In genomic region chr21:42523941-42524340, GRCh38 we compare ENCODE assay signal across 10 cellular contexts. TPM values are rescaled to one million over a fixed set of nuclear protein-coding genes. Genes with fewer than 3 reads are reported as not detected.
DNase-seq lines count a peak whose midpoint lies in the region; ATAC-seq and TF ChIP-seq lines count a peak whose summit lies in the region.
"Had no signal": no experiment of that assay in that cellular context is flagged by ENCODE, and none has a peak within 500 bp of the region (broad histone marks: within the 10 kb centered on the region; RNA-seq: fewer than 3 reads in every experiment).

No MANE protein-coding gene starts in this region.

- H3K9me3 ChIP-seq in esophagus squamous epithelium, result no peaks in the 10 kb centered on the region
- H3K9me3 ChIP-seq in sigmoid colon, result no peaks in the 10 kb centered on the region

- ATAC-seq in HG03469 (IDR thresholded peaks at IDR 0.05; ENCODE audit: unreplicated experiment) (no peak), HG02885 (IDR thresholded peaks at IDR 0.05; ENCODE audit: poor library complexity, unreplicated experiment) (no peak)

- H3K27me3 ChIP-seq in esophagus squamous epithelium (no peaks in the 10 kb centered on the region), sigmoid colon (no peaks in the 10 kb centered on the region)

- WGBS in esophagus squamous epithelium, 2 donors, result 81 to 83% methylated on average over 9 of the region's 9 CpGs
- 35 to 77% methylated on average over 9 of the region's 9 CpGs for WGBS in sigmoid colon, 2 donors

- no peak for TF ChIP-seq CTCF in esophagus squamous epithelium (IDR thresholded peaks at IDR 0.05)
- no peak for TF ChIP-seq CTCF in sigmoid colon (IDR thresholded peaks at IDR 0.05)

- peak overlapping the region in 3 of 4 donors; percentile 70 to 85 (median 78) for H3K27ac ChIP-seq in esophagus squamous epithelium
- peak overlapping the region; percentile 64 to 78 (median 76) for H3K27ac ChIP-seq in sigmoid colon

- H3K4me1 ChIP-seq in esophagus squamous epithelium (peaks cover 0 to 46% (median 0%) of the 10 kb centered on the region in 3 donors), sigmoid colon (peaks cover 0 to 30% (median 27%) of the 10 kb centered on the region in 4 donors)

- H3K4me3 ChIP-seq in esophagus squamous epithelium (peak overlapping the region in 2 of 4 donors; percentile 28 to 52), sigmoid colon (peak overlapping the region in 1 of 4 donors; percentile 33)

- TF ChIP-seq EP300 in sigmoid colon (IDR thresholded peaks at IDR 0.05), result no peak

- intact Hi-C loops in esophagus squamous epithelium (cut with DNase I) (no loop called here), sigmoid colon (cut with DNase I) (loop anchor here (10.0 kb wide), 1 partner anchor 379 kb away; no protein-coding TSS in a partner anchor)

- DNase-seq in DMS79 treated with DMSO at 0.1 percent for 48 hours (lab: John Stamatoyannopoulos, UW) (peak; percentile 59), NCI-H345 (lab: John Stamatoyannopoulos, UW) (peak; percentile 55), esophagus squamous epithelium (lab: John Stamatoyannopoulos, UW) (no peak), sigmoid colon (peak; percentile 52), SHP77 treated with DMSO at 0.1 percent for 48 hours (lab: John Stamatoyannopoulos, UW) (no peak), kidney glomerular epithelial cell (lab: John Stamatoyannopoulos, UW) (no peak)
- DNase-seq: GF-D8 had no signal

- peaks cover 0 to 71% (median 5%) of the 10 kb centered on the region in 3 donors for H3K36me3 ChIP-seq in esophagus squamous epithelium
- H3K36me3 ChIP-seq in sigmoid colon, result peaks cover 0 to 20% (median 3%) of the 10 kb centered on the region in 4 donors

- TF ChIP-seq POLR2A in esophagus squamous epithelium (IDR thresholded peaks at IDR 0.05) (no peak), sigmoid colon (IDR thresholded peaks at IDR 0.05) (no peak)

RNA-seq across cellular contexts. Expression of gene SLC37A1, which starts 10.3 kb away (rescaled TPM):
- total RNA-seq in esophagus squamous epithelium (10 to 100 TPM; 10.7 to 21.1 (median 14.0) TPM), sigmoid colon (1 to 10 TPM; 2.3 to 7.8 (median 5.0) TPM)
- polyA plus RNA-seq in sigmoid colon, result 10 to 100 TPM; 21.0 to 98.5 (median 31.2) TPM

RNA-seq across cellular contexts. Expression of gene RSPH1, which starts 27.9 kb away (rescaled TPM):
- under 1 TPM in 1 of 4 donors, not detected in 3; 0.19 TPM for total RNA-seq in esophagus squamous epithelium
- total RNA-seq in sigmoid colon, result 1 to 10 TPM in 2 of 4 donors, not detected in 2; 1.2 TPM
- 10 to 100 TPM in 1 of 3 donors, 1 to 10 TPM in 2; 3.0 to 13.4 (median 8.8) TPM for polyA plus RNA-seq in sigmoid colon
- total RNA-seq: activated CD4-positive, alpha-beta T cell treated with anti-CD3 and anti-CD28 coated beads, Interleukin-2, amount 10 ng/mL, durations not matched to agents 24 days and 14 days had no signal

Comparison
In these comparisons a context has a peak if more than half of its experiments do, and no peak if none do; other contexts are left out.
1. DNase-seq: peak in DMS79 treated with DMSO at 0.1 percent for 48 hours (single experiment), NCI-H345 (single experiment) and sigmoid colon (single experiment); none in esophagus squamous epithelium (single experiment), SHP77 treated with DMSO at 0.1 percent for 48 hours (single experiment) and kidney glomerular epithelial cell (single experiment).